Comparison of ENCODE assay signal across 2 cellular contexts in the genomic region with DNA sequence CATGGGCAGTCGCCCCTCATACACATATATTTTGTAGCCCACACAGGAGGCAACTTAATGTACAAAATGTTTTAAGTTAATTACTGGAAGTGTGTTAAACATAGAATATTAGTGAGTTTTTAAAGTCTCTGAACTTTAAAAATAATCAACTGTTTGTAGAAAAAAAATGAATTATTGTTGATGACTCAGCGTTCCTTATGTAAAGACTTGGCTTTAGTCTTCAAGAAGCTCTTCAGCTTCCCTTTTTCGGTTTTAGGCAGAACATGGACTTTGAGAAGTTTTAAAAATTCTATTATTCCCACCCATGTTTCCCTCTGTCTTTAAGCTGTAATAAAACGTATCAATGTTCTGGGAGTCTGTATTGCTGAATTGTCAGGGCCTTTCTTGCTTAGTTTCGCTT.
TF ChIP-seq lines count a peak whose summit lies in the region.

No MANE protein-coding gene starts in this region.

TF ChIP-seq in IMR-90, 13 proteins besides CTCF, POLR2A, EP300 and RAD21:
- TF ChIP-seq NFE2L2 (IDR thresholded peaks at IDR 0.05; ENCODE audit: low read depth, low read length) (peak; percentile 75), MAFK (IDR thresholded peaks at IDR 0.05; ENCODE audit: low read depth, low read length) (peak; percentile 98), RCOR1 (IDR thresholded peaks at IDR 0.05; ENCODE audit: insufficient replicate concordance, low read length) (no peak)

TF ChIP-seq in H1, 55 proteins besides CTCF, POLR2A, EP300 and RAD21:
- TF ChIP-seq MAFK (IDR thresholded peaks at IDR 0.05; ENCODE audit: low read depth, low read length) = peak; percentile 89
- TF ChIP-seq, protein P1, sequence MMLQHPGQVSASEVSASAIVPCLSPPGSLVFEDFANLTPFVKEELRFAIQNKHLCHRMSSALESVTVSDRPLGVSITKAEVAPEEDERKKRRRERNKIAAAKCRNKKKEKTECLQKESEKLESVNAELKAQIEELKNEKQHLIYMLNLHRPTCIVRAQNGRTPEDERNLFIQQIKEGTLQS (IDR thresholded peaks at IDR 0.05; ENCODE audit: insufficient read depth, low read depth, low read length) = no peak
